ENCODE assay signal across 16 cellular contexts in the genomic region with DNA sequence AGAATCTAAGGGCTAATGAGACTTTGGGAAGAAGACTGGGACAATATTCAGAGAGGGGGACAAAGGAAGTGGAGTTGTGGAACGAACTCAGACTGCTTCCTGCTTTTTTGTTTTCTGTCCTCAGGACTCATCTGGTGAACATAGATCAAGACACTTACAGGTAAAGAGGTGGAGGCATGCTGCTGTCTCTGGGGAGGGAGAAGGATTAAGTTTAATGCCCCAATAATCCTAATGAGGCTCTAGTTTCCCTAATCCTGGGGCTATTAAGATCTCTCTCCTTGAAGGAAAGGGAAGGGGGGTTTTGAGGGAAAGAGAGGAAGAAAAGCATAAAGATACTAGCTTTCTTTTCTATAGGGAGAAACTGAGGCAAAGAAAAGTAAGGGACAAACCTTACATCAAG. TPM values are rescaled to one million over a fixed set of nuclear protein-coding genes. Genes with fewer than 3 reads are reported as not detected.
"Had no signal": no experiment of that assay in that cellular context is flagged by ENCODE, and none has a peak within 500 bp of the region (broad histone marks: within the 10 kb centered on the region; RNA-seq: fewer than 3 reads in every experiment).

No MANE protein-coding gene starts in this region.

- H3K27me3 Mint-ChIP-seq: activated B cell treated with CpG ODN at 0.5 μM for 24 hours; activated naive CD8-positive, alpha-beta T cell; activated T-cell treated with anti-CD3 and anti-CD28 coated beads, Interleukin-2, amount 50 U/mL, for 24 hours; naive B cell had no signal

- H3K27ac Mint-ChIP-seq: activated B cell treated with CpG ODN at 0.5 μM for 24 hours; activated naive CD8-positive, alpha-beta T cell had no signal

- DNase-seq: activated B cell treated with CpG ODN at 0.5 μM for 24 hours; activated CD4-positive, alpha-beta T cell treated with anti-CD3 and anti-CD28 coated beads, Interleukin-2, amount 50 U/mL, for 1 hour; activated effector memory CD4-positive, alpha-beta T cell treated with anti-CD3 and anti-CD28 coated beads, Interleukin-2, amount 50 U/mL, for 16 hours; activated T-cell treated with anti-CD3 and anti-CD28 coated beads, Interleukin-2, amount 50 U/mL, for 24 hours; amniotic stem cell; body of pancreas; caudate nucleus; esophagus squamous epithelium; hippocampal formation; naive B cell; SK-N-SH; stimulated activated CD4-positive, alpha-beta T cell treated with anti-CD3 and anti-CD28 coated beads, Interleukin-12 subunit alpha, Interleukin-12 subunit beta, amount 100 ng/mL, for 4 hours; stimulated activated CD4-positive, alpha-beta T cell treated with anti-CD3 and anti-CD28 coated beads, Interleukin-2, amount 100 ng/mL, for 24 hours; T-helper 1 cell had no signal

- H3K9me3 Mint-ChIP-seq: activated B cell treated with CpG ODN at 0.5 μM for 24 hours; activated T-cell treated with anti-CD3 and anti-CD28 coated beads, Interleukin-2, amount 50 U/mL, for 24 hours; naive B cell had no signal

- H3K4me2 ChIP-seq: SK-N-SH had no signal

- H3K9me3 ChIP-seq: body of pancreas, esophagus squamous epithelium, neutrophil, SK-N-SH had no signal

- H3K27ac ChIP-seq: body of pancreas, esophagus squamous epithelium, neutrophil had no signal

- H3K9ac ChIP-seq: SK-N-SH had no signal

- H3K4me3 ChIP-seq: body of pancreas, esophagus squamous epithelium had no signal

- H3K36me3 ChIP-seq: neutrophil had no signal

- H3K4me3 Mint-ChIP-seq: activated B cell treated with CpG ODN at 0.5 μM for 24 hours; activated naive CD8-positive, alpha-beta T cell; activated T-cell treated with anti-CD3 and anti-CD28 coated beads, Interleukin-2, amount 50 U/mL, for 24 hours had no signal

- H3K27me3 ChIP-seq: body of pancreas, esophagus squamous epithelium, neutrophil had no signal

RNA-seq across cellular contexts. Expression of a gene that starts 21.2 kb away (rescaled TPM):
- polyA plus RNA-seq: SK-N-SH had no signal
